8 cellular contexts compared by ENCODE assay signal in genomic region chr20:34558320-34559202, GRCh38. TPM values are rescaled to one million over a fixed set of nuclear protein-coding genes. Genes with fewer than 3 reads are reported as not detected.
DNase-seq lines count a peak whose midpoint lies in the region; TF ChIP-seq lines count a peak whose summit lies in the region.

TSS of gene MAP1LC3A (plus strand) at chr20:34558718. CDS start at chr20:34558869, 151 bp downstream.

- POLR2A ChIA-PET in HEK293 (lab: Yijun Ruan, JAX): interaction anchor here (0.6 to 1.2 kb wide), 3 partner anchors 43 to 257 kb away, joined by 3 read pairs; partner anchors contain the start of genes DYNLRB1 and TP53INP2

- TF ChIP-seq CTCF in Calu3 (IDR thresholded peaks at IDR 0.05; ENCODE audit: unreplicated experiment) (no peak), HEK293 (tag by site-specific recombination; IDR thresholded peaks at IDR 0.05) (no peak)

- peak within 1 kb of the TSS; percentile 52 for H3K4me3 ChIP-seq in HEK293 (ENCODE audit: low read depth, low read length)

- peak within 1 kb of the TSS; percentile 1 for H3K27ac Mint-ChIP-seq in Calu3 (ENCODE audit: unreplicated experiment)
- H3K27ac Mint-ChIP-seq in activated T-helper 2 cell treated with anti-CD3 and anti-CD28 coated beads, Interferon-gamma antibody, Interleukin-2, Interleukin-4, amounts not matched to agents 10 μg/mL and 5 μg/mL and 100 μg/mL, durations not matched to agents 14 hours and 24 hours and 36 hours: peak within 1 kb of the TSS; percentile 84

- CTCF ChIA-PET in Calu3 (lab: Charles Lee): interaction anchor here (0.6 kb wide), 2 partner anchors 34 to 959 kb away, joined by 4 read pairs; no protein-coding TSS in a partner anchor
- CTCF ChIA-PET in HEK293 (lab: Yijun Ruan, JAX): interaction anchor here (1.0 to 1.5 kb wide), 2 partner anchors 13 to 19 kb away, joined by 3 read pairs; no protein-coding TSS in a partner anchor

- H3K9me3 Mint-ChIP-seq in Calu3 (ENCODE audit: low read depth, unreplicated experiment): no peaks in the 10 kb centered on the region
- no peaks in the 10 kb centered on the region for H3K9me3 Mint-ChIP-seq in activated T-helper 2 cell treated with anti-CD3 and anti-CD28 coated beads, Interferon-gamma antibody, Interleukin-2, Interleukin-4, amounts not matched to agents 10 μg/mL and 5 μg/mL and 100 μg/mL, durations not matched to agents 14 hours and 24 hours and 36 hours

- H3K36me3 Mint-ChIP-seq in Calu3 (ENCODE audit: insufficient read depth, unreplicated experiment): peaks cover 19% of the 10 kb centered on the region
- peaks cover 2% of the 10 kb centered on the region for H3K36me3 Mint-ChIP-seq in activated T-helper 2 cell treated with anti-CD3 and anti-CD28 coated beads, Interferon-gamma antibody, Interleukin-2, Interleukin-4, amounts not matched to agents 10 μg/mL and 5 μg/mL and 100 μg/mL, durations not matched to agents 14 hours and 24 hours and 36 hours (ENCODE audit: low read depth)

- H3K9me3 ChIP-seq in HEK293 (ENCODE audit: control insufficient read depth, insufficient read depth, low read depth, low read length): no peaks in the 10 kb centered on the region

- no peaks in the 10 kb centered on the region for H3K27me3 Mint-ChIP-seq in Calu3 (ENCODE audit: unreplicated experiment)
- no peaks in the 10 kb centered on the region for H3K27me3 Mint-ChIP-seq in activated T-helper 2 cell treated with anti-CD3 and anti-CD28 coated beads, Interferon-gamma antibody, Interleukin-2, Interleukin-4, amounts not matched to agents 10 μg/mL and 5 μg/mL and 100 μg/mL, durations not matched to agents 14 hours and 24 hours and 36 hours (ENCODE audit: low read depth)

- peaks cover 0 to 4% of the 10 kb centered on the region in 2 experiments; a peak in 2 of 3 replicates for H3K36me3 ChIP-seq in HEK293 (ENCODE audit: control insufficient read depth in 2 of 2, insufficient read depth in 1 of 2, low read length in 2 of 2)

- BruUV-seq in Calu3 (replicated peaks; lab: Mats Ljungman, UMichigan): no TSS peak

- no peaks in the 10 kb centered on the region for H3K4me1 ChIP-seq in HEK293 (ENCODE audit: control insufficient read depth, insufficient read depth, low read length)

- intact Hi-C loops in Calu3 (cut with micrococcal nuclease; ENCODE audit: unreplicated experiment): no loop called here
- intact Hi-C loops in activated T-helper 2 cell treated with anti-CD3 and anti-CD28 coated beads, Interferon-gamma antibody, Interleukin-2, Interleukin-4, amounts not matched to agents 10 μg/mL and 5 μg/mL and 100 μg/mL, durations not matched to agents 14 hours and 24 hours and 36 hours (cut with micrococcal nuclease): no loop called here

- H3K4me3 Mint-ChIP-seq in Calu3 (ENCODE audit: low read depth, unreplicated experiment): peak within 1 kb of the TSS; percentile 62
- peak within 1 kb of the TSS; percentile 86 for H3K4me3 Mint-ChIP-seq in activated T-helper 2 cell treated with anti-CD3 and anti-CD28 coated beads, Interferon-gamma antibody, Interleukin-2, Interleukin-4, amounts not matched to agents 10 μg/mL and 5 μg/mL and 100 μg/mL, durations not matched to agents 14 hours and 24 hours and 36 hours (ENCODE audit: low read depth)

- H3K4me1 Mint-ChIP-seq in Calu3 (ENCODE audit: low read depth, unreplicated experiment): peaks cover 23% of the 10 kb centered on the region
- peaks cover 10% of the 10 kb centered on the region for H3K4me1 Mint-ChIP-seq in activated T-helper 2 cell treated with anti-CD3 and anti-CD28 coated beads, Interferon-gamma antibody, Interleukin-2, Interleukin-4, amounts not matched to agents 10 μg/mL and 5 μg/mL and 100 μg/mL, durations not matched to agents 14 hours and 24 hours and 36 hours (ENCODE audit: low read depth)

- DNase-seq in Calu3: peak; percentile 85
- peak; percentile 98 for DNase-seq in NCI-H69 (lab: John Stamatoyannopoulos, UW)
- DNase-seq in activated T-helper 2 cell treated with anti-CD3 and anti-CD28 coated beads, Interferon-gamma antibody, Interleukin-2, Interleukin-4, amounts not matched to agents 10 μg/mL and 5 μg/mL and 100 μg/mL, durations not matched to agents 14 hours and 24 hours and 36 hours (ENCODE audit: low spot score): peak; percentile 89
- DNase-seq in fibroblast of gingiva (ENCODE audit: low read depth): peak; percentile 98
- peak; percentile 94 for DNase-seq in myocyte (ENCODE audit: low read depth)
- DNase-seq in stimulated activated CD8-positive, alpha-beta memory T cell treated with anti-CD3 and anti-CD28 coated beads, Interleukin-4, amount 100 ng/mL, for 48 hours: peak; percentile 96
- no peak for DNase-seq in NCI-H82 treated with DMSO at 0.1 percent for 48 hours (lab: John Stamatoyannopoulos, UW; ENCODE audit: unreplicated experiment)

- H3K27ac ChIP-seq in HEK293 (ENCODE audit: extremely low read depth, low read depth, low read length): peak within 1 kb of the TSS; percentile 47

TF ChIP-seq in HEK293, 187 proteins besides CTCF, POLR2A, EP300 and RAD21:
- no peak for TF ChIP-seq ZNF843 (tag by site-specific recombination; IDR thresholded peaks at IDR 0.05)
- no peak for TF ChIP-seq ZNF350 (tag by site-specific recombination; IDR thresholded peaks at IDR 0.05)
- TF ChIP-seq ZNF223 (tag by site-specific recombination; IDR thresholded peaks at IDR 0.05): no peak
- TF ChIP-seq ZNF580 (tag by site-specific recombination; IDR thresholded peaks at IDR 0.05): no peak
- no peak for TF ChIP-seq ZNF404 (tag by site-specific recombination; IDR thresholded peaks at IDR 0.05)
- TF ChIP-seq ZNF174 (tag by site-specific recombination; IDR thresholded peaks at IDR 0.05): no peak
- TF ChIP-seq ZNF544 (tag by site-specific recombination; IDR thresholded peaks at IDR 0.05): no peak
- no peak for TF ChIP-seq SP3 (tag by site-specific recombination; IDR thresholded peaks at IDR 0.05)
- no peak for TF ChIP-seq ZNF623 (tag by site-specific recombination; IDR thresholded peaks at IDR 0.05)
- TF ChIP-seq ZNF302 (tag by site-specific recombination; IDR thresholded peaks at IDR 0.05; ENCODE audit: low read depth): no peak
- no peak for TF ChIP-seq TRIM28 (IDR thresholded peaks at IDR 0.05; ENCODE audit: borderline replicate concordance, low read length)

RNA-seq across cellular contexts. Expression of gene MAP1LC3A, which starts in this region (rescaled TPM):
- total RNA-seq in Calu3 (2022) (0.78 and 0.95 TPM in 2 replicates), myocyte (104 and 107 TPM in 2 replicates)
- total RNA-seq in activated T-helper 2 cell treated with anti-CD3 and anti-CD28 coated beads, Interferon-gamma antibody, Interleukin-2, Interleukin-4, amounts not matched to agents 10 μg/mL and 5 μg/mL and 100 μg/mL, durations not matched to agents 14 hours and 24 hours and 36 hours: 2.4 and 3.3 TPM in 2 replicates
- 99.3 TPM for polyA plus RNA-seq in myocyte (2012)

Comparison
In these comparisons a context has a peak if more than half of its experiments do, and no peak if none do; other contexts are left out.
1. RNA of gene MAP1LC3A (total RNA-seq): 104 to 107 TPM in myocyte; 2.4 to 3.3 TPM in activated T-helper 2 cell treated with anti-CD3 and anti-CD28 coated beads, Interferon-gamma antibody, Interleukin-2, Interleukin-4, amounts not matched to agents 10 μg/mL and 5 μg/mL and 100 μg/mL, durations not matched to agents 14 hours and 24 hours and 36 hours and 0.78 to 0.95 TPM in Calu3; every median in the first group is over 10 times any median in the second.
2. Peak in DNase-seq in Calu3; RNA of the gene not detected or under 1 TPM.